In genomic region chr6:39546731-39547130, GRCh38 we compare ENCODE assay signal across 5 cellular contexts.
"Had no signal": no experiment of that assay in that cellular context is flagged by ENCODE, and none has a peak within 500 bp of the region (broad histone marks: within the 10 kb centered on the region; RNA-seq: fewer than 3 reads in every experiment).

No MANE protein-coding gene starts in this region.

- ATAC-seq: GM23338, K562 had no signal

- H3K4me3 ChIP-seq: GM23338, K562 had no signal

- DNase-seq: H9, HCEC 1CT, IMR-90 had no signal
